ENCODE assay signal across 7 cellular contexts in genomic region chr12:116880817-116881324, GRCh38. TPM values are rescaled to one million over a fixed set of nuclear protein-coding genes. Genes with fewer than 3 reads are reported as not detected.
DNase-seq lines count a peak whose midpoint lies in the region; ATAC-seq and TF ChIP-seq lines count a peak whose summit lies in the region.

No MANE protein-coding gene starts in this region.

- H3K27me3 ChIP-seq in left ventricle myocardium inferior (ENCODE audit: low read depth) (peaks cover 86% of the 10 kb centered on the region), gastrocnemius medialis (peaks cover 44 to 61% (median 61%) of the 10 kb centered on the region in 3 donors)

- H3K9me3 ChIP-seq in left ventricle myocardium inferior (replicated peaks), result no peaks in the 10 kb centered on the region
- H3K9me3 ChIP-seq in gastrocnemius medialis, result no peaks in the 10 kb centered on the region

- no peak overlapping the region for H3K27ac ChIP-seq in left ventricle myocardium inferior (replicated peaks)
- no peak overlapping the region for H3K27ac ChIP-seq in gastrocnemius medialis

- ATAC-seq in HG02588 (IDR thresholded peaks at IDR 0.05; ENCODE audit: unreplicated experiment) (peak; percentile 66), gastrocnemius medialis (peak in 1 of 2 donors; percentile 65)

- H3K4me3 ChIP-seq in left ventricle myocardium inferior, result peak overlapping the region; percentile 63
- H3K4me3 ChIP-seq in gastrocnemius medialis, result peak overlapping the region; percentile 38 to 48 (median 42)

- TF ChIP-seq POLR2A in gastrocnemius medialis (IDR thresholded peaks at IDR 0.05), result no peak

- no peaks in the 10 kb centered on the region for H3K36me3 ChIP-seq in left ventricle myocardium inferior
- no peaks in the 10 kb centered on the region for H3K36me3 ChIP-seq in gastrocnemius medialis

- TF ChIP-seq CTCF in GM12873 (IDR thresholded peaks at IDR 0.05; ENCODE audit: insufficient read depth, low read depth, low read length, missing control alignments) (peak; percentile 10), left ventricle myocardium inferior (IDR thresholded peaks at IDR 0.05; ENCODE audit: borderline replicate concordance) (peak; percentile 24), gastrocnemius medialis (IDR thresholded peaks at IDR 0.05 in 4 of 5, conservative IDR thresholded peaks at IDR 0.05 in 1 of 5) (no peak)

- in situ Hi-C loops in gastrocnemius medialis (cut with MboI; ENCODE audit: low sequenced_read_pairs in 4 of 4), result no loop called here

- intact Hi-C loops in left ventricle myocardium inferior (cut with micrococcal nuclease) (no loop called here), gastrocnemius medialis (cut with DNase I; ENCODE audit: low total_unique reads) (loop anchor here (5.0 kb wide), 1 partner anchor 179 kb away; no protein-coding TSS in a partner anchor)

- H3K4me1 ChIP-seq in left ventricle myocardium inferior (peaks cover 44% of the 10 kb centered on the region), gastrocnemius medialis (peaks cover 14 to 36% of the 10 kb centered on the region in 2 donors)

- DNase-seq in NCI-H446 treated with DMSO at 0.1 percent for 48 hours (lab: John Stamatoyannopoulos, UW) (peak; percentile 33), activated T-helper 1 cell treated with Interleukin-2 at 50 U/mL for 16 hours (ENCODE audit: low read depth) (peak; percentile 3), left ventricle myocardium inferior (peak; percentile 25), gastrocnemius medialis (no peak), ureter (ENCODE audit: low spot score) (no peak)

RNA-seq across cellular contexts. Expression of gene HRK, which starts 0.4 kb away (rescaled TPM):
- total RNA-seq in left ventricle myocardium inferior (0.77 TPM), gastrocnemius medialis (not detected), ureter (0.16 TPM)

RNA-seq across cellular contexts. Expression of gene FBXW8, which starts 29.9 kb away (rescaled TPM):
- total RNA-seq in left ventricle myocardium inferior (8.5 TPM), gastrocnemius medialis (1 to 10 TPM; 4.2 to 5.6 (median 4.7) TPM), ureter (32.0 TPM)

Comparison
In these comparisons a context has a peak if more than half of its experiments do, and no peak if none do; other contexts are left out.
1. CTCF ChIP-seq: peak in GM12873 (single experiment) and left ventricle myocardium inferior (single experiment); none in gastrocnemius medialis (0 of 5).
2. DNase-seq: peak in NCI-H446 treated with DMSO at 0.1 percent for 48 hours (single experiment), activated T-helper 1 cell treated with Interleukin-2 at 50 U/mL for 16 hours (single experiment) and left ventricle myocardium inferior (single experiment); none in gastrocnemius medialis (0 of 2) and ureter (single experiment).